ENCODE assay signal across 25 cellular contexts in genomic region chr7:26306770-26307169, GRCh38. TPM values are rescaled to one million over a fixed set of nuclear protein-coding genes. Genes with fewer than 3 reads are reported as not detected.
DNase-seq lines count a peak whose midpoint lies in the region; ATAC-seq, FAIRE-seq and TF ChIP-seq lines count a peak whose summit lies in the region.
"Had no signal": no experiment of that assay in that cellular context is flagged by ENCODE, and none has a peak within 500 bp of the region (broad histone marks: within the 10 kb centered on the region; RNA-seq: fewer than 3 reads in every experiment).

No MANE protein-coding gene starts in this region.

- no peak overlapping the region for H3K4me2 ChIP-seq in smooth muscle cell

- peak; percentile 4 for FAIRE-seq in GM19239 (lab: Jason Lieb, UNC)
- FAIRE-seq: astrocyte, GM12892 had no signal

- H2AFZ ChIP-seq in smooth muscle cell (ENCODE audit: low read depth) = peak overlapping the region; percentile 20

- intact Hi-C loops in activated B cell treated with CpG ODN at 0.5 μM for 24 hours (cut with micrococcal nuclease) (no loop called here), posterior cingulate gyrus (cut with DNase I) (no loop called here)

- H3K4me3 Mint-ChIP-seq in activated B cell treated with CpG ODN at 0.5 μM for 24 hours = no peak overlapping the region
- H3K4me3 Mint-ChIP-seq: activated CD8-positive, alpha-beta T cell treated with anti-CD3 and anti-CD28 coated beads for 36 hours had no signal

- H3K9me3 Mint-ChIP-seq in activated B cell treated with CpG ODN at 0.5 μM for 24 hours = no peaks in the 10 kb centered on the region
- H3K9me3 Mint-ChIP-seq: activated CD8-positive, alpha-beta T cell treated with anti-CD3 and anti-CD28 coated beads for 36 hours had no signal

- H3K27me3 ChIP-seq in liver (ENCODE audit: control insufficient read depth in 4 of 4, insufficient read depth in 4 of 4, low read length in 3 of 4) (no peaks in the 10 kb centered on the region), smooth muscle cell (ENCODE audit: low read depth) (no peaks in the 10 kb centered on the region)
- H3K27me3 ChIP-seq: esophagus squamous epithelium had no signal

- no peak for TF ChIP-seq RAD21 in liver (IDR thresholded peaks at IDR 0.05)

- H3K9me3 ChIP-seq in liver (ENCODE audit: control insufficient read depth in 4 of 4, low read length in 3 of 4) = no peaks in the 10 kb centered on the region
- H3K9me3 ChIP-seq in smooth muscle cell (replicated peaks; ENCODE audit: low read depth) = no peaks in the 10 kb centered on the region
- H3K9me3 ChIP-seq: esophagus squamous epithelium, mucosa of descending colon had no signal

- no peaks in the 10 kb centered on the region for H4K20me1 ChIP-seq in smooth muscle cell (ENCODE audit: low read depth)

- POLR2A ChIA-PET in activated B cell treated with CpG ODN at 0.5 μM for 24 hours (lab: Charles Lee) = interaction anchor here (1.8 kb wide), 1 partner anchor 107 kb away, joined by 5 read pairs; the partner anchor contains the start of gene HNRNPA2B1

- TF ChIP-seq CTCF in activated B cell treated with CpG ODN at 0.5 μM for 24 hours (IDR thresholded peaks at IDR 0.05) (no peak), liver (IDR thresholded peaks at IDR 0.05; ENCODE audit: low read depth, low read length, missing input control) (no peak), smooth muscle cell (IDR thresholded peaks at IDR 0.05; ENCODE audit: borderline replicate concordance, insufficient read depth, poor library complexity, severe bottlenecking) (no peak)

- WGBS in liver = 90% methylated on average over 3 of the region's 3 CpGs
- 82% methylated on average over 3 of the region's 3 CpGs for WGBS in smooth muscle cell (ENCODE audit: low lambda C conversion rate)

- H3K9ac ChIP-seq in liver (ENCODE audit: low read depth in 1 of 2, low read length in 2 of 2) = no peak overlapping the region
- no peak overlapping the region for H3K9ac ChIP-seq in smooth muscle cell (ENCODE audit: low read depth)

- H3K27me3 Mint-ChIP-seq in activated B cell treated with CpG ODN at 0.5 μM for 24 hours = no peaks in the 10 kb centered on the region
- H3K27me3 Mint-ChIP-seq: activated CD8-positive, alpha-beta T cell treated with anti-CD3 and anti-CD28 coated beads for 36 hours had no signal

- H3K36me3 ChIP-seq in liver (ENCODE audit: control insufficient read depth in 4 of 4, insufficient read depth in 3 of 4, low read depth in 1 of 4, low read length in 3 of 4) = peaks cover 0 to 3% (median 1%) of the 10 kb centered on the region in 4 donors
- no peaks in the 10 kb centered on the region for H3K36me3 ChIP-seq in smooth muscle cell (ENCODE audit: low read depth)
- H3K36me3 ChIP-seq: esophagus squamous epithelium had no signal

- DNase-seq in GM19239 (ENCODE audit: insufficient read length, low spot score) (no peak), activated B cell treated with CpG ODN at 0.5 μM for 24 hours (no peak), smooth muscle cell (lab: John Stamatoyannopoulos, UW; ENCODE audit: unreplicated experiment) (no peak), posterior cingulate gyrus (no peak), NCI-H1092 treated with DMSO at 0.1 percent for 48 hours (lab: John Stamatoyannopoulos, UW) (no peak), GF-D8 (lab: John Stamatoyannopoulos, UW) (no peak)
- DNase-seq: activated CD8-positive, alpha-beta T cell treated with anti-CD3 and anti-CD28 coated beads for 36 hours; activated naive CD4-positive, alpha-beta T cell; cerebellar nuclear complex; DMS79 treated with DMSO at 0.1 percent for 48 hours; effector memory CD4-positive, alpha-beta T cell; esophagus squamous epithelium; left colon; NCI-H1436 treated with DMSO at 0.1 percent for 48 hours; NCI-H2171 treated with DMSO at 0.1 percent for 48 hours; NCI-H526 treated with DMSO at 0.1 percent for 48 hours; stimulated activated CD4-positive, alpha-beta T cell treated with anti-CD3 and anti-CD28 coated beads, Interleukin-15, amount 100 ng/mL, for 24 hours had no signal

- peak overlapping the region; percentile 68 for H3K27ac Mint-ChIP-seq in activated B cell treated with CpG ODN at 0.5 μM for 24 hours
- H3K27ac Mint-ChIP-seq: activated CD8-positive, alpha-beta T cell treated with anti-CD3 and anti-CD28 coated beads for 36 hours had no signal

- peaks cover 2 to 14% (median 5%) of the 10 kb centered on the region in 4 donors for H3K4me1 ChIP-seq in liver (ENCODE audit: control insufficient read depth in 4 of 4, insufficient read depth in 4 of 4, low read length in 3 of 4)
- H3K4me1 ChIP-seq in smooth muscle cell (ENCODE audit: low read depth) = no peaks in the 10 kb centered on the region

- H3K79me2 ChIP-seq in smooth muscle cell (ENCODE audit: low read depth) = no peaks in the 10 kb centered on the region

- H3F3A ChIP-seq in smooth muscle cell (ENCODE audit: low read depth) = peaks cover 3% of the 10 kb centered on the region

- H3K4me3 ChIP-seq in liver (ENCODE audit: low read depth in 1 of 3, low read length in 3 of 3) = no peak overlapping the region
- no peak overlapping the region for H3K4me3 ChIP-seq in smooth muscle cell
- H3K4me3 ChIP-seq: esophagus squamous epithelium, mucosa of descending colon had no signal

- ATAC-seq in activated B cell treated with CpG ODN at 0.5 μM for 24 hours (ENCODE audit: low read depth) = no peak
- ATAC-seq in HG03039 (IDR thresholded peaks at IDR 0.05; ENCODE audit: unreplicated experiment) = no peak
- ATAC-seq: activated CD4-positive, CD25-positive, alpha-beta regulatory T cell treated with anti-CD3 and anti-CD28 coated beads, Interleukin-2, amount 50 U/mL, for 24 hours; activated CD8-positive, alpha-beta T cell treated with anti-CD3 and anti-CD28 coated beads for 36 hours; HCT116; left colon had no signal

- peaks cover 69% of the 10 kb centered on the region for H3K4me1 Mint-ChIP-seq in activated B cell treated with CpG ODN at 0.5 μM for 24 hours

- peak overlapping the region; percentile 81 to 96 for H3K27ac ChIP-seq in liver (ENCODE audit: low read depth in 1 of 2, low read length in 2 of 2)
- H3K27ac ChIP-seq in smooth muscle cell (ENCODE audit: low read depth) = no peak overlapping the region

- CTCF ChIA-PET in activated B cell treated with CpG ODN at 0.5 μM for 24 hours (lab: Charles Lee) = no interaction called here

- H3K36me3 Mint-ChIP-seq in activated B cell treated with CpG ODN at 0.5 μM for 24 hours (ENCODE audit: low read depth) = peaks cover 69% of the 10 kb centered on the region

TF ChIP-seq in liver, 16 proteins besides CTCF, POLR2A, EP300 and RAD21:
- TF ChIP-seq HNF4G (IDR thresholded peaks at IDR 0.05) (no peak), MAX (IDR thresholded peaks at IDR 0.05) (no peak)
TF ChIP-seq in liver: peak in this region for 0.

RNA-seq across cellular contexts. Expression of gene SNX10, which starts 15.1 kb away (rescaled TPM):
- 28.9 and 32.3 TPM in 2 replicates for total RNA-seq in activated B cell treated with CpG ODN at 0.5 μM for 24 hours
- total RNA-seq in liver = 10 to 100 TPM in 1 of 2 donors, 1 to 10 TPM in 1; 5.9 to 14.0 TPM
- polyA plus RNA-seq in liver = 10 to 100 TPM; 11.5 to 15.9 TPM
- total RNA-seq in smooth muscle cell = 2.2 and 3.1 TPM in 2 replicates
- polyA plus RNA-seq in smooth muscle cell = 1.1 and 1.6 TPM in 2 replicates
- total RNA-seq: LHCN-M2 had no signal
